1 cellular context compared by ENCODE assay signal in the genomic region with DNA sequence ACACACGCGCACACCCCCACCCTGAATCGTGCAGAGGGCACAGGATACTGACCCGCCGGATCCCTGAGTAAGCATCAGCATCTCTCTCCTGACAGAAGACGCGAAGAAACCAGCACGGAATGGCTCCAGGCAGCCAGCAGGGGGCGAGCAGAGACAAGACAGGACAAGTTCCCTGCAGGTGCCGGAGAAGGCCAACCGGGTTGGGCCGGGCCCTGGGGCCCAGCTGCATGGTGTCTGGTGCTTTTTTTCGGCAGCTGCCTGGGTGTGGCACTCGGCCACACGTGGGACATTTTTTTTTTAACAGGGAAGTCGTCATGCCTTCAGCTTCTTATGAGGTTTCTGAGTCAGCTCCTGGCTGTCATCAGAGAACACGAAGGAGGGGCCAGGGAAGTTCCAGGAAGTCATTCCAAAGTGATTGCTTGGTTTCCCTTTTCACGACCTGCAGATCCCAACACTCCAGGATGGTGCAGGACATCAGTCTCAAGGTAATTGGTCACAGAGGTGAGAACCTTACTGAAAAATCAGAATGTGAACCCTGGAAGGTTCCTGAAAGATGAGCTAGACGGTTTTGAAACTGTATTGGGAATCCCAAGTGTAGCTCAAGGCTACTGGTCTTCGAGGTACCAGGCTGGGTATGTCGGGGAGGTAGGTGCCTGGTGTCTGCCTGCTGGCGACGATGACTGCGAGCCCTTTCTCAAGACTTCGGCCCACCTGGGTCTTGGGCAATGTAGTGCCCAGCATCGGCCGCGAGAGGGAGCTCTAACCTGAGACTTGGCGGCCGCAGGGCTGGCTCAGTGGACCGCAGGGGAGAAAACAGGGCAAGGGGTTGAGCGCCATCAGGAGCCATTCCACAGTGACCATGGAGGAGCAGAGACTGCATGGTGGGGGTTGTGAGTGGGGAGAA.
A peak's percentile ranks its signal among the peaks of the same experiment; 100 is the strongest.
TF ChIP-seq lines count a peak whose summit lies in the region.

No MANE protein-coding gene starts in this region.

TF ChIP-seq in HEK293, 187 proteins besides CTCF, POLR2A, EP300 and RAD21 (continued from another document and continues in another):
- TF ChIP-seq ELK4 (IDR thresholded peaks at IDR 0.05; ENCODE audit: borderline replicate concordance, low read depth, low read length) (no peak), REPIN1 (tag by site-specific recombination; IDR thresholded peaks at IDR 0.05; ENCODE audit: low read depth) (no peak), ZNF24 (tag by site-specific recombination; IDR thresholded peaks at IDR 0.05) (no peak; the same call in 1 of the 2 replicates), GFI1B (tag by site-specific recombination; IDR thresholded peaks at IDR 0.05) (0 out of 2 replicates have a peak, but pooled peaks have one; percentile 5), ZNF239 (tag by site-specific recombination; IDR thresholded peaks at IDR 0.05) (no peak), TCF7L2 (IDR thresholded peaks at IDR 0.05; ENCODE audit: borderline replicate concordance, low read depth, low read length) (no peak), ZNF184 (tag by site-specific recombination; IDR thresholded peaks at IDR 0.05) (no peak), PRDM1 (tag by site-specific recombination; IDR thresholded peaks at IDR 0.05) (no peak), ZNF639 (tag by site-specific recombination; IDR thresholded peaks at IDR 0.05) (no peak), ZNF202 (tag by site-specific recombination; IDR thresholded peaks at IDR 0.05; ENCODE audit: borderline replicate concordance) (no peak), OSR2 (tag by site-specific recombination; IDR thresholded peaks at IDR 0.05) (peak; percentile 23; the same call in 1 of the 2 replicates), ZBTB10 (tag by site-specific recombination; IDR thresholded peaks at IDR 0.05) (no peak), KLF1 (tag by site-specific recombination; IDR thresholded peaks at IDR 0.05) (peak; percentile 83), ZBTB21 (tag by site-specific recombination; IDR thresholded peaks at IDR 0.05) (peak; percentile 89), ZNF23 (tag by site-specific recombination; IDR thresholded peaks at IDR 0.05; ENCODE audit: borderline replicate concordance) (no peak), ZNF398 (tag by site-specific recombination; IDR thresholded peaks at IDR 0.05) (no peak), INSM2 (tag by site-specific recombination; IDR thresholded peaks at IDR 0.05) (no peak), KLF8 (tag by site-specific recombination; IDR thresholded peaks at IDR 0.05) (0 out of 2 replicates have a peak, but pooled peaks have one; percentile 34), SP2 (tag by site-specific recombination; IDR thresholded peaks at IDR 0.05) (peak; percentile 22; the same call in 1 of the 2 replicates), ZNF701 (tag by site-specific recombination; IDR thresholded peaks at IDR 0.05) (no peak), ZNF621 (tag by site-specific recombination; IDR thresholded peaks at IDR 0.05) (no peak), ZNF791 (tag by site-specific recombination; IDR thresholded peaks at IDR 0.05) (no peak), ZNF530 (tag by site-specific recombination; IDR thresholded peaks at IDR 0.05; ENCODE audit: low read depth) (no peak), ZNF549 (tag by site-specific recombination; IDR thresholded peaks at IDR 0.05) (no peak), ZBTB6 (tag by site-specific recombination; IDR thresholded peaks at IDR 0.05) (peak; percentile 22; the same call in 1 of the 2 replicates), ZNF341 (tag by site-specific recombination; IDR thresholded peaks at IDR 0.05; ENCODE audit: low read depth) (no peak), KLF10 (tag by site-specific recombination; IDR thresholded peaks at IDR 0.05) (peak; percentile 65; the same call in 1 of the 2 replicates), ZNF776 (tag by site-specific recombination; IDR thresholded peaks at IDR 0.05; ENCODE audit: borderline replicate concordance) (no peak), ZNF571 (tag by site-specific recombination; IDR thresholded peaks at IDR 0.05) (no peak), ZNF843 (tag by site-specific recombination; IDR thresholded peaks at IDR 0.05) (no peak), ZNF391 (tag by site-specific recombination; IDR thresholded peaks at IDR 0.05; ENCODE audit: borderline replicate concordance, low read depth) (0 out of 2 replicates have a peak, but pooled peaks have one; percentile 50), ZNF248 (tag by site-specific recombination; IDR thresholded peaks at IDR 0.05) (no peak), KLF16 (tag by site-specific recombination; IDR thresholded peaks at IDR 0.05) (0 out of 2 replicates have a peak, but pooled peaks have one; percentile 36), ZBTB1 (tag by site-specific recombination; IDR thresholded peaks at IDR 0.05) (no peak), RBAK (tag by site-specific recombination; IDR thresholded peaks at IDR 0.05) (no peak)
- TF ChIP-seq, protein P1, sequence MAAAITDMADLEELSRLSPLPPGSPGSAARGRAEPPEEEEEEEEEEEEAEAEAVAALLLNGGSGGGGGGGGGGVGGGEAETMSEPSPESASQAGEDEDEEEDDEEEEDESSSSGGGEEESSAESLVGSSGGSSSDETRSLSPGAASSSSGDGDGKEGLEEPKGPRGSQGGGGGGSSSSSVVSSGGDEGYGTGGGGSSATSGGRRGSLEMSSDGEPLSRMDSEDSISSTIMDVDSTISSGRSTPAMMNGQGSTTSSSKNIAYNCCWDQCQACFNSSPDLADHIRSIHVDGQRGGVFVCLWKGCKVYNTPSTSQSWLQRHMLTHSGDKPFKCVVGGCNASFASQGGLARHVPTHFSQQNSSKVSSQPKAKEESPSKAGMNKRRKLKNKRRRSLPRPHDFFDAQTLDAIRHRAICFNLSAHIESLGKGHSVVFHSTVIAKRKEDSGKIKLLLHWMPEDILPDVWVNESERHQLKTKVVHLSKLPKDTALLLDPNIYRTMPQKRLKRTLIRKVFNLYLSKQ (tag by site-specific recombination; IDR thresholded peaks at IDR 0.05; ENCODE audit: borderline replicate concordance), result no peak
- TF ChIP-seq, protein P2, sequence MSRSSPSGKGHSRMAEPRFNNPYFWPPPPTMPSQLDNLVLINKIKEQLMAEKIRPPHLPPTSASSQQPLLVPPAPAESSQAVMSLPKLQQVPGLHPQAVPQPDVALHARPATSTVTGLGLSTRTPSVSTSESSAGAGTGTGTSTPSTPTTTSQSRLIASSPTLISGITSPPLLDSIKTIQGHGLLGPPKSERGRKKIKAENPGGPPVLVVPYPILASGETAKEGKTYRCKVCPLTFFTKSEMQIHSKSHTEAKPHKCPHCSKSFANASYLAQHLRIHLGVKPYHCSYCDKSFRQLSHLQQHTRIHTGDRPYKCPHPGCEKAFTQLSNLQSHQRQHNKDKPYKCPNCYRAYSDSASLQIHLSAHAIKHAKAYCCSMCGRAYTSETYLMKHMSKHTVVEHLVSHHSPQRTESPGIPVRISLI (tag by site-specific recombination; IDR thresholded peaks at IDR 0.05), result peak; percentile 99
- TF ChIP-seq, protein P3, sequence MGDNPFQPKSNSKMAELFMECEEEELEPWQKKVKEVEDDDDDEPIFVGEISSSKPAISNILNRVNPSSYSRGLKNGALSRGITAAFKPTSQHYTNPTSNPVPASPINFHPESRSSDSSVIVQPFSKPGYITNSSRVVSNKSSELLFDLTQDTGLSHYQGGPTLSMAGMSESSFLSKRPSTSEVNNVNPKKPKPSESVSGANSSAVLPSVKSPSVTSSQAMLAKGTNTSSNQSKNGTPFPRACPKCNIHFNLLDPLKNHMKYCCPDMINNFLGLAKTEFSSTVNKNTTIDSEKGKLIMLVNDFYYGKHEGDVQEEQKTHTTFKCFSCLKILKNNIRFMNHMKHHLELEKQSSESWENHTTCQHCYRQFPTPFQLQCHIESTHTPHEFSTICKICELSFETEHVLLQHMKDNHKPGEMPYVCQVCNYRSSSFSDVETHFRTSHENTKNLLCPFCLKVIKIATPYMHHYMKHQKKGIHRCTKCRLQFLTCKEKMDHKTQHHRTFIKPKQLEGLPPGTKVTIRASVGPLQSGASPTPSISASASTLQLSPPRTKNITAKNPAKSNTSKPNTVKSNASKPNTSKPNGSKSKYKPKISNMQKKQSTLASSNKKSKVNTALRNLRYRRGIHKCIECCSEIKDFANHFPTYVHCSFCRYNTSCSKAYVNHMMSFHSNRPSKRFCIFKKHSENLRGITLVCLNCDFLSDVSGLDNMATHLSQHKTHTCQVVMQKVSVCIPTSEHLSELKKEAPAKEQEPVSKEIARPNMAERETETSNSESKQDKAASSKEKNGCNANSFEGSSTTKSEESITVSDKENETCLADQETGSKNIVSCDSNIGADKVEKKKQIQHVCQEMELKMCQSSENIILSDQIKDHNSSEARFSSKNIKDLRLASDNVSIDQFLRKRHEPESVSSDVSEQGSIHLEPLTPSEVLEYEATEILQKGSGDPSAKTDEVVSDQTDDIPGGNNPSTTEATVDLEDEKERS (tag by site-specific recombination; IDR thresholded peaks at IDR 0.05), result no peak
- TF ChIP-seq, protein P4, sequence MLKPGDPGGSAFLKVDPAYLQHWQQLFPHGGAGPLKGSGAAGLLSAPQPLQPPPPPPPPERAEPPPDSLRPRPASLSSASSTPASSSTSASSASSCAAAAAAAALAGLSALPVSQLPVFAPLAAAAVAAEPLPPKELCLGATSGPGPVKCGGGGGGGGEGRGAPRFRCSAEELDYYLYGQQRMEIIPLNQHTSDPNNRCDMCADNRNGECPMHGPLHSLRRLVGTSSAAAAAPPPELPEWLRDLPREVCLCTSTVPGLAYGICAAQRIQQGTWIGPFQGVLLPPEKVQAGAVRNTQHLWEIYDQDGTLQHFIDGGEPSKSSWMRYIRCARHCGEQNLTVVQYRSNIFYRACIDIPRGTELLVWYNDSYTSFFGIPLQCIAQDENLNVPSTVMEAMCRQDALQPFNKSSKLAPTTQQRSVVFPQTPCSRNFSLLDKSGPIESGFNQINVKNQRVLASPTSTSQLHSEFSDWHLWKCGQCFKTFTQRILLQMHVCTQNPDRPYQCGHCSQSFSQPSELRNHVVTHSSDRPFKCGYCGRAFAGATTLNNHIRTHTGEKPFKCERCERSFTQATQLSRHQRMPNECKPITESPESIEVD (tag by site-specific recombination; IDR thresholded peaks at IDR 0.05), result no peak
